ENCODE assay signal across 1 cellular context in genomic region chr6:117531346-117531745, GRCh38.
TF ChIP-seq lines count a peak whose summit lies in the region.

No MANE protein-coding gene starts in this region.

TF ChIP-seq in SK-N-SH, 30 proteins besides CTCF, POLR2A, EP300 and RAD21 (continued from another document):
- TF ChIP-seq REST (IDR thresholded peaks at IDR 0.05; ENCODE audit: low read depth, low read length) (no peak), FOXJ3 (CRISPR knock-in tag; IDR thresholded peaks at IDR 0.05) (no peak)
